In genomic region chr13:51675877-51676276, GRCh38 we compare ENCODE assay signal across 22 cellular contexts.
"Had no signal": no experiment of that assay in that cellular context is flagged by ENCODE, and none has a peak within 500 bp of the region (broad histone marks: within the 10 kb centered on the region; RNA-seq: fewer than 3 reads in every experiment).

No MANE protein-coding gene starts in this region.

- H3K27me3 Mint-ChIP-seq: activated naive CD8-positive, alpha-beta T cell treated with anti-CD3 and anti-CD28 coated beads, Interleukin-2, amount 10 ng/mL, durations not matched to agents 7 days and 5 days; effector memory CD8-positive, alpha-beta T cell; naive thymus-derived CD8-positive, alpha-beta T cell had no signal

- H3K9me3 Mint-ChIP-seq: effector memory CD8-positive, alpha-beta T cell had no signal

- H3K27me3 ChIP-seq: colonic mucosa, dorsolateral prefrontal cortex, left lung, neural progenitor cell, sigmoid colon, spleen, tibial artery had no signal

- H3K27ac Mint-ChIP-seq: activated naive CD8-positive, alpha-beta T cell treated with anti-CD3 and anti-CD28 coated beads, Interleukin-2, amount 10 ng/mL, durations not matched to agents 7 days and 5 days; neural progenitor cell had no signal

- H3K36me3 ChIP-seq: colonic mucosa, left lung, neural progenitor cell, sigmoid colon, tibial artery had no signal

- H3K4me1 Mint-ChIP-seq: activated naive CD8-positive, alpha-beta T cell treated with anti-CD3 and anti-CD28 coated beads, Interleukin-2, amount 10 ng/mL, durations not matched to agents 7 days and 5 days; neural progenitor cell had no signal

- H3K4me3 ChIP-seq: colonic mucosa, dorsolateral prefrontal cortex, left lung, lung, neural progenitor cell, sigmoid colon, spleen, tibial artery had no signal

- H2AFZ ChIP-seq: neural progenitor cell had no signal

- H3K4me3 Mint-ChIP-seq: activated naive CD8-positive, alpha-beta T cell treated with anti-CD3 and anti-CD28 coated beads, Interleukin-2, amount 10 ng/mL, durations not matched to agents 7 days and 5 days; effector memory CD8-positive, alpha-beta T cell; naive thymus-derived CD8-positive, alpha-beta T cell; neural progenitor cell had no signal

- DNase-seq: activated CD4-positive, alpha-beta T cell treated with anti-CD3 and anti-CD28 coated beads for 4 hours; activated CD4-positive, alpha-beta T cell treated with anti-CD3 and anti-CD28 coated beads, Interleukin-2, amount 50 U/mL, for 48 hours; activated CD4-positive, CD25-positive, alpha-beta regulatory T cell; activated naive CD4-positive, alpha-beta T cell treated with Interleukin-2 at 50 U/mL for 16 hours; activated naive CD8-positive, alpha-beta T cell treated with anti-CD3 and anti-CD28 coated beads, Interleukin-2, amount 10 ng/mL, durations not matched to agents 7 days and 5 days; activated T-cell treated with anti-CD3 and anti-CD28 coated beads, Interleukin-2, amount 50 U/mL, for 48 hours; amniotic stem cell; colonic mucosa; dorsolateral prefrontal cortex; effector memory CD8-positive, alpha-beta T cell; foreskin fibroblast; left lung; naive thymus-derived CD8-positive, alpha-beta T cell; posterior cingulate gyrus; sigmoid colon; spleen; stimulated activated CD4-positive, alpha-beta T cell treated with anti-CD3 and anti-CD28 coated beads, Interleukin-4, amount 100 ng/mL, for 24 hours; stimulated activated naive CD8-positive, alpha-beta T cell treated with anti-CD3 and anti-CD28 coated beads, Interleukin-15, Interleukin-2, amounts not matched to agents 100 U/mL and 50 U/mL, for 24 hours; T1000; tibial artery had no signal

- H3K27ac ChIP-seq: colonic mucosa, left lung, neural progenitor cell, sigmoid colon, spleen, tibial artery had no signal

- H3K4me2 ChIP-seq: neural progenitor cell had no signal

- H3K4me1 ChIP-seq: colonic mucosa, neural progenitor cell, sigmoid colon had no signal

- ATAC-seq: effector memory CD8-positive, alpha-beta T cell; left lung; naive thymus-derived CD8-positive, alpha-beta T cell; stimulated activated naive CD8-positive, alpha-beta T cell treated with anti-CD3 and anti-CD28 coated beads, Interleukin-15, Interleukin-2, amounts not matched to agents 100 U/mL and 50 U/mL, for 24 hours had no signal

- H3K9me3 ChIP-seq: colonic mucosa, left lung, sigmoid colon, tibial artery had no signal
